In the genomic region with DNA sequence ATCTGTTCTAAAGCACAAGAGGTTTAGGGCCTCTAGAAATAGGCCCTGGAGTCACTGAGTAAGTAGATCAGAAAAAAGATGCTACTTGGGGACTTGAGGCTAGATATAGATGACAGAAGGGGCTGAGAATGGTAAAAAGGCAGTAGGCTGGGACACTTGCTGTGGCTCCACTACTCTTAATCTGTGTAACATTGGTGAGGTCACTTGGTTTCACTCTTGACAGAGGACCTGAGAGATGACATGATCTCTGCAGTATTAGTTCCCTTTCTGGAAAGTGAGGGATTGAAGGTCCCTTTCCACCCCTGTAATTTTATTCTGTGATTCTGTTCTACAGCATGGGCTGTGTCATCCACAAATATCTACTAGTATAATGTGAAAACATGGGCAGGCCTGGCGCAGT, we compare ENCODE assay signal across 30 cellular contexts.
"Had no signal": no experiment of that assay in that cellular context is flagged by ENCODE, and none has a peak within 500 bp of the region (broad histone marks: within the 10 kb centered on the region; RNA-seq: fewer than 3 reads in every experiment).

No MANE protein-coding gene starts in this region.

- H3K4me3 Mint-ChIP-seq: activated CD4-positive, alpha-beta memory T cell treated with anti-CD3 and anti-CD28 coated beads for 36 hours; activated CD4-positive, alpha-beta T cell treated with anti-CD3 and anti-CD28 coated beads, Interleukin-2, amount 10 ng/mL, durations not matched to agents 24 days and 14 days; activated T-cell treated with anti-CD3 and anti-CD28 coated beads, Interleukin-2, amount 50 U/mL, for 72 hours; central memory CD8-positive, alpha-beta T cell; effector memory CD8-positive, alpha-beta T cell; naive thymus-derived CD4-positive, alpha-beta T cell; T-helper 1 cell treated with Interleukin-12 subunit alpha and Interleukin-12 subunit beta and Interleukin-4 antibody, amounts not matched to agents 30 μg/mL and 1 μg/mL, for 36 hours had no signal

- H3K27ac ChIP-seq: gastroesophageal sphincter, ovary, prostate gland, testis had no signal

- H3K9me3 ChIP-seq: gastroesophageal sphincter, ovary, prostate gland, testis had no signal

- H3K36me3 ChIP-seq: ovary had no signal

- DNase-seq: activated CD4-positive, alpha-beta memory T cell treated with anti-CD3 and anti-CD28 coated beads for 36 hours; activated CD4-positive, alpha-beta T cell treated with anti-CD3 and anti-CD28 coated beads, Interleukin-2, amount 10 ng/mL, durations not matched to agents 24 days and 14 days; activated CD4-positive, CD25-positive, alpha-beta regulatory T cell treated with anti-CD3 and anti-CD28 coated beads, Interleukin-2, amount 50 U/mL, for 72 hours; activated naive CD4-positive, alpha-beta T cell; activated T-cell treated with anti-CD3 and anti-CD28 coated beads, Interleukin-2, amount 50 U/mL, for 72 hours; effector memory CD8-positive, alpha-beta T cell; erythroblast; head of caudate nucleus; hypothalamus; midbrain; naive thymus-derived CD4-positive, alpha-beta T cell; ovary; retina; small intestine; stimulated activated CD4-positive, alpha-beta T cell treated with anti-CD3 and anti-CD28 coated beads, Interleukin-1b, Interleukin-23, amount 100 ng/mL, for 48 hours; stimulated activated CD4-positive, alpha-beta T cell treated with anti-CD3 and anti-CD28 coated beads, Interleukin-4, amount 100 ng/mL, for 4 hours; stimulated activated CD8-positive, alpha-beta memory T cell treated with anti-CD3 and anti-CD28 coated beads, Interleukin-4, amount 100 ng/mL, for 48 hours; stimulated activated naive CD4-positive, alpha-beta T cell; T1000; testis; trophoblast cell had no signal

- H3K9me3 Mint-ChIP-seq: activated CD4-positive, alpha-beta memory T cell treated with anti-CD3 and anti-CD28 coated beads for 36 hours; activated CD4-positive, alpha-beta T cell treated with anti-CD3 and anti-CD28 coated beads, Interleukin-2, amount 10 ng/mL, durations not matched to agents 24 days and 14 days; activated naive CD4-positive, alpha-beta T cell treated with anti-CD3 and anti-CD28 coated beads, Interleukin-2, amount 50 U/mL, for 72 hours; activated T-cell treated with anti-CD3 and anti-CD28 coated beads, Interleukin-2, amount 50 U/mL, for 72 hours; central memory CD8-positive, alpha-beta T cell; effector memory CD8-positive, alpha-beta T cell; naive thymus-derived CD4-positive, alpha-beta T cell; T-helper 1 cell treated with Interleukin-12 subunit alpha and Interleukin-12 subunit beta and Interleukin-4 antibody, amounts not matched to agents 30 μg/mL and 1 μg/mL, for 36 hours had no signal

- H3K27ac Mint-ChIP-seq: activated CD4-positive, alpha-beta memory T cell treated with anti-CD3 and anti-CD28 coated beads for 36 hours; activated CD4-positive, alpha-beta T cell treated with anti-CD3 and anti-CD28 coated beads, Interleukin-2, amount 10 ng/mL, durations not matched to agents 24 days and 14 days; activated naive CD4-positive, alpha-beta T cell treated with anti-CD3 and anti-CD28 coated beads, Interleukin-2, amount 50 U/mL, for 72 hours; activated T-cell treated with anti-CD3 and anti-CD28 coated beads, Interleukin-2, amount 50 U/mL, for 72 hours; T-helper 1 cell treated with Interleukin-12 subunit alpha and Interleukin-12 subunit beta and Interleukin-4 antibody, amounts not matched to agents 30 μg/mL and 1 μg/mL, for 36 hours had no signal

- H3K4me1 Mint-ChIP-seq: activated CD4-positive, alpha-beta T cell treated with anti-CD3 and anti-CD28 coated beads, Interleukin-2, amount 10 ng/mL, durations not matched to agents 24 days and 14 days; central memory CD8-positive, alpha-beta T cell had no signal

- H3K4me1 ChIP-seq: gastroesophageal sphincter, prostate gland, testis had no signal

- H3K27me3 Mint-ChIP-seq: activated CD4-positive, alpha-beta memory T cell treated with anti-CD3 and anti-CD28 coated beads for 36 hours; activated CD4-positive, alpha-beta T cell treated with anti-CD3 and anti-CD28 coated beads, Interleukin-2, amount 10 ng/mL, durations not matched to agents 24 days and 14 days; central memory CD8-positive, alpha-beta T cell; effector memory CD8-positive, alpha-beta T cell; naive thymus-derived CD4-positive, alpha-beta T cell had no signal

- FAIRE-seq: bronchial epithelial cell, colon, small intestine, urothelium cell line had no signal

- H3K27me3 ChIP-seq: gastroesophageal sphincter, ovary, testis had no signal

- ATAC-seq: activated naive CD4-positive, alpha-beta T cell treated with anti-CD3 and anti-CD28 coated beads, Interleukin-2, amount 50 U/mL, for 72 hours; activated T-cell treated with anti-CD3 and anti-CD28 coated beads, Interleukin-2, amount 50 U/mL, for 72 hours; effector memory CD8-positive, alpha-beta T cell; gastroesophageal sphincter; naive thymus-derived CD4-positive, alpha-beta T cell; sciatic nerve had no signal

- H3K4me3 ChIP-seq: gastroesophageal sphincter, ovary, prostate gland, testis had no signal
